Comparison of ENCODE assay signal across 17 cellular contexts in genomic region chr10:9052767-9053166, GRCh38.
"Had no signal": no experiment of that assay in that cellular context is flagged by ENCODE, and none has a peak within 500 bp of the region (broad histone marks: within the 10 kb centered on the region; RNA-seq: fewer than 3 reads in every experiment).

No MANE protein-coding gene starts in this region.

- H3K27ac ChIP-seq: foreskin keratinocyte, lower lobe of right lung, sigmoid colon, thyroid gland had no signal

- H3K9me3 Mint-ChIP-seq: effector memory CD8-positive, alpha-beta T cell had no signal

- H3K27ac Mint-ChIP-seq: effector memory CD8-positive, alpha-beta T cell; nephron progenitor cell; stimulated activated memory B cell treated with anti-CD40 and anti-IgM and Interleukin-4, amounts not matched to agents 10 μg/mL and 1 μg/mL and 100 μg/mL, for 72 hours; WTC11 had no signal

- H3K27me3 ChIP-seq: foreskin keratinocyte, sigmoid colon, thyroid gland had no signal

- H3K4me1 Mint-ChIP-seq: nephron progenitor cell; stimulated activated memory B cell treated with anti-CD40 and anti-IgM and Interleukin-4, amounts not matched to agents 10 μg/mL and 1 μg/mL and 100 μg/mL, for 72 hours; WTC11 had no signal

- H3K4me1 ChIP-seq: foreskin keratinocyte, lower lobe of right lung, sigmoid colon, thyroid gland had no signal

- ATAC-seq: effector memory CD8-positive, alpha-beta T cell; foreskin keratinocyte; lower lobe of right lung; stimulated activated memory B cell treated with anti-CD40 and anti-IgM and Interleukin-4, amounts not matched to agents 10 μg/mL and 1 μg/mL and 100 μg/mL, for 72 hours; WTC11 had no signal

- H3K36me3 Mint-ChIP-seq: stimulated activated memory B cell treated with anti-CD40 and anti-IgM and Interleukin-4, amounts not matched to agents 10 μg/mL and 1 μg/mL and 100 μg/mL, for 72 hours; WTC11 had no signal

- H3K9me3 ChIP-seq: thyroid gland had no signal

- H3K27me3 Mint-ChIP-seq: stimulated activated memory B cell treated with anti-CD40 and anti-IgM and Interleukin-4, amounts not matched to agents 10 μg/mL and 1 μg/mL and 100 μg/mL, for 72 hours had no signal

- DNase-seq: activated CD4-positive, alpha-beta T cell treated with anti-CD3 and anti-CD28 coated beads for 48 hours; activated naive CD4-positive, alpha-beta T cell; amniotic stem cell; effector memory CD8-positive, alpha-beta T cell; foreskin keratinocyte; hippocampal formation; lower lobe of right lung; midbrain; nephron progenitor cell; nucleus accumbens; posterior cingulate gyrus; sigmoid colon; stimulated activated CD4-positive, alpha-beta T cell treated with anti-CD3 and anti-CD28 coated beads, Interleukin-4, amount 100 ng/mL, for 4 hours; SW 1271; thyroid gland had no signal

- H3K4me3 ChIP-seq: lower lobe of right lung, sigmoid colon, thyroid gland had no signal

- H3K36me3 ChIP-seq: lower lobe of right lung, sigmoid colon, thyroid gland had no signal

- H3K4me3 Mint-ChIP-seq: effector memory CD8-positive, alpha-beta T cell; nephron progenitor cell; stimulated activated memory B cell treated with anti-CD40 and anti-IgM and Interleukin-4, amounts not matched to agents 10 μg/mL and 1 μg/mL and 100 μg/mL, for 72 hours; WTC11 had no signal
